In genomic region chr1:9289090-9289534, GRCh38 we compare ENCODE assay signal across 8 cellular contexts. TPM values are rescaled to one million over a fixed set of nuclear protein-coding genes. Genes with fewer than 3 reads are reported as not detected.
DNase-seq lines count a peak whose midpoint lies in the region; ATAC-seq and TF ChIP-seq lines count a peak whose summit lies in the region.

No MANE protein-coding gene starts in this region.

- ATAC-seq in HG03097 (IDR thresholded peaks at IDR 0.05; ENCODE audit: low FRiP score, unreplicated experiment) (no peak), GM19324 (IDR thresholded peaks at IDR 0.05; ENCODE audit: low FRiP score, unreplicated experiment) (no peak)

- H3K4me3 Mint-ChIP-seq in activated T-helper 1 cell treated with anti-CD3 and anti-CD28 coated beads, Interleukin-12 subunit alpha, Interleukin-12 subunit beta, Interleukin-2, Interleukin-4 antibody, amounts not matched to agents 30 ng/mL and 10 ng/mL and 1 ng/mL, durations not matched to agents 14 hours and 24 hours and 36 hours, result no peak overlapping the region
- H3K4me3 Mint-ChIP-seq in glutamatergic neuron (ENCODE audit: unreplicated experiment), result no peak overlapping the region

- intact Hi-C loops in activated T-helper 1 cell treated with anti-CD3 and anti-CD28 coated beads, Interleukin-12 subunit alpha, Interleukin-12 subunit beta, Interleukin-2, Interleukin-4 antibody, amounts not matched to agents 30 ng/mL and 10 ng/mL and 1 ng/mL, durations not matched to agents 14 hours and 24 hours and 36 hours (cut with micrococcal nuclease), result loop anchor here (1.0 to 2.0 kb wide), 6 partner anchors 14 to 206 kb away; no protein-coding TSS in a partner anchor

- H3K9me3 Mint-ChIP-seq in activated T-helper 1 cell treated with anti-CD3 and anti-CD28 coated beads, Interleukin-12 subunit alpha, Interleukin-12 subunit beta, Interleukin-2, Interleukin-4 antibody, amounts not matched to agents 30 ng/mL and 10 ng/mL and 1 ng/mL, durations not matched to agents 14 hours and 24 hours and 36 hours, result peaks cover 42% of the 10 kb centered on the region
- H3K9me3 Mint-ChIP-seq in glutamatergic neuron (ENCODE audit: unreplicated experiment), result peaks cover 9% of the 10 kb centered on the region

- peak overlapping the region; percentile 25 for H3K27ac Mint-ChIP-seq in activated T-helper 1 cell treated with anti-CD3 and anti-CD28 coated beads, Interleukin-12 subunit alpha, Interleukin-12 subunit beta, Interleukin-2, Interleukin-4 antibody, amounts not matched to agents 30 ng/mL and 10 ng/mL and 1 ng/mL, durations not matched to agents 14 hours and 24 hours and 36 hours
- no peak overlapping the region for H3K27ac Mint-ChIP-seq in glutamatergic neuron (ENCODE audit: unreplicated experiment)

- DNase-seq in activated gamma-delta T cell treated with Interleukin-2 at 50 U/mL for 16 hours (peak; percentile 86), activated gamma-delta T cell (lab: John Stamatoyannopoulos, UW) (no peak), RPMI7951 (ENCODE audit: low read depth) (peak; percentile 68), glutamatergic neuron (peak; percentile 75)
- peak; percentile 69 for DNase-seq in activated T-helper 1 cell treated with anti-CD3 and anti-CD28 coated beads, Interleukin-12 subunit alpha, Interleukin-12 subunit beta, Interleukin-2, Interleukin-4 antibody, amounts not matched to agents 30 ng/mL and 10 ng/mL and 1 ng/mL, durations not matched to agents 14 hours and 24 hours and 36 hours (ENCODE audit: low spot score)
- peak; percentile 71 to 88 for DNase-seq in stimulated activated CD4-positive, alpha-beta T cell treated with anti-CD3 and anti-CD28 coated beads, Interleukin-12 subunit alpha, Interleukin-12 subunit beta, amount 100 ng/mL, for 24 hours (ENCODE audit: low read depth in 2 of 2)

- peak; percentile 98 for TF ChIP-seq CTCF in glutamatergic neuron (IDR thresholded peaks at IDR 0.05; ENCODE audit: partially characterized antibody, unreplicated experiment)

- no peaks in the 10 kb centered on the region for H3K27me3 Mint-ChIP-seq in activated T-helper 1 cell treated with anti-CD3 and anti-CD28 coated beads, Interleukin-12 subunit alpha, Interleukin-12 subunit beta, Interleukin-2, Interleukin-4 antibody, amounts not matched to agents 30 ng/mL and 10 ng/mL and 1 ng/mL, durations not matched to agents 14 hours and 24 hours and 36 hours (ENCODE audit: insufficient read depth)
- H3K27me3 Mint-ChIP-seq in glutamatergic neuron (ENCODE audit: unreplicated experiment), result peaks cover 2% of the 10 kb centered on the region

- peaks cover 33% of the 10 kb centered on the region for H3K4me1 Mint-ChIP-seq in activated T-helper 1 cell treated with anti-CD3 and anti-CD28 coated beads, Interleukin-12 subunit alpha, Interleukin-12 subunit beta, Interleukin-2, Interleukin-4 antibody, amounts not matched to agents 30 ng/mL and 10 ng/mL and 1 ng/mL, durations not matched to agents 14 hours and 24 hours and 36 hours (ENCODE audit: low read depth)
- H3K4me1 Mint-ChIP-seq in glutamatergic neuron (ENCODE audit: low read depth, unreplicated experiment), result peaks cover 9% of the 10 kb centered on the region

- peaks cover 15% of the 10 kb centered on the region for H3K36me3 Mint-ChIP-seq in activated T-helper 1 cell treated with anti-CD3 and anti-CD28 coated beads, Interleukin-12 subunit alpha, Interleukin-12 subunit beta, Interleukin-2, Interleukin-4 antibody, amounts not matched to agents 30 ng/mL and 10 ng/mL and 1 ng/mL, durations not matched to agents 14 hours and 24 hours and 36 hours (ENCODE audit: low read depth)
- H3K36me3 Mint-ChIP-seq in glutamatergic neuron (ENCODE audit: unreplicated experiment), result peaks cover 30% of the 10 kb centered on the region

RNA-seq across cellular contexts. Expression of gene SPSB1, which starts 3.6 kb away (rescaled TPM):
- 7.6 and 10.3 TPM in 2 replicates for total RNA-seq in RPMI7951 (2014; rRNA removed; shearing (Covaris generic))
- total RNA-seq in activated T-helper 1 cell treated with anti-CD3 and anti-CD28 coated beads, Interleukin-12 subunit alpha, Interleukin-12 subunit beta, Interleukin-2, Interleukin-4 antibody, amounts not matched to agents 30 ng/mL and 10 ng/mL and 1 ng/mL, durations not matched to agents 14 hours and 24 hours and 36 hours, result 8.9 and 10.0 TPM in 2 replicates
- total RNA-seq in glutamatergic neuron (ENCODE audit: unreplicated experiment), result 78.6 TPM

RNA-seq across cellular contexts. Expression of gene H6PD, which starts 54.5 kb away (rescaled TPM):
- 8.4 and 10.2 TPM in 2 replicates for total RNA-seq in RPMI7951 (2014; rRNA removed; shearing (Covaris generic))
- 15.7 TPM in 2 replicates for total RNA-seq in activated T-helper 1 cell treated with anti-CD3 and anti-CD28 coated beads, Interleukin-12 subunit alpha, Interleukin-12 subunit beta, Interleukin-2, Interleukin-4 antibody, amounts not matched to agents 30 ng/mL and 10 ng/mL and 1 ng/mL, durations not matched to agents 14 hours and 24 hours and 36 hours
- 5.0 TPM for total RNA-seq in glutamatergic neuron (ENCODE audit: unreplicated experiment)
